ENCODE assay signal across 10 cellular contexts in genomic region chr3:113151475-113152031, GRCh38. TPM values are rescaled to one million over a fixed set of nuclear protein-coding genes. Genes with fewer than 3 reads are reported as not detected.
DNase-seq lines count a peak whose midpoint lies in the region; ATAC-seq, FAIRE-seq and TF ChIP-seq lines count a peak whose summit lies in the region.
"Had no signal": no experiment of that assay in that cellular context is flagged by ENCODE, and none has a peak within 500 bp of the region (broad histone marks: within the 10 kb centered on the region; RNA-seq: fewer than 3 reads in every experiment).

No MANE protein-coding gene starts in this region.

- H3K56ac ChIP-seq in H1 (replicated peaks; ENCODE audit: insufficient read length, low read depth, low read length) = no peak overlapping the region

- no peaks in the 10 kb centered on the region for H3K27me3 ChIP-seq in liver (ENCODE audit: control insufficient read depth in 4 of 4, insufficient read depth in 4 of 4, low read length in 3 of 4)
- H3K27me3 ChIP-seq in HepG2 (ENCODE audit: control insufficient read depth in 1 of 2, insufficient read depth in 2 of 2, low read length in 2 of 2) = no peaks in the 10 kb centered on the region; a peak in 1 of 5 replicates
- H3K27me3 ChIP-seq in H1 (replicated peaks in 1 of 4; ENCODE audit: control insufficient read depth in 3 of 4, extremely low read depth in 1 of 4, insufficient read depth in 3 of 4, low read length in 3 of 4) = no peaks in the 10 kb centered on the region
- no peaks in the 10 kb centered on the region for H3K27me3 ChIP-seq in neuron (ENCODE audit: insufficient read depth, low read length)
- H3K27me3 ChIP-seq: foreskin keratinocyte had no signal

- no peak overlapping the region for H2BK5ac ChIP-seq in H1 (ENCODE audit: low read depth, low read length)

- H3K79me1 ChIP-seq in H1 (ENCODE audit: low read depth, low read length) = no peaks in the 10 kb centered on the region

- no peak for TF ChIP-seq CTCF in liver (IDR thresholded peaks at IDR 0.05; ENCODE audit: low read depth, low read length, missing input control)
- no peak for TF ChIP-seq CTCF in HepG2 (CRISPR knock-in tag; IDR thresholded peaks at IDR 0.05)
- TF ChIP-seq CTCF in H1 (IDR thresholded peaks at IDR 0.05; ENCODE audit: control extremely low read depth in 1 of 3, insufficient read depth in 1 of 3, low read depth in 1 of 3, low read length in 3 of 3) = no peak

- no peaks in the 10 kb centered on the region for H3K36me3 ChIP-seq in liver (ENCODE audit: control insufficient read depth in 4 of 4, insufficient read depth in 3 of 4, low read depth in 1 of 4, low read length in 3 of 4)
- no peaks in the 10 kb centered on the region for H3K36me3 ChIP-seq in HepG2 (replicated peaks in 1 of 2; ENCODE audit: control insufficient read depth in 1 of 2, insufficient read depth in 2 of 2, low read length in 2 of 2)
- H3K36me3 ChIP-seq in H1 (ENCODE audit: control insufficient read depth in 2 of 4, insufficient read depth in 4 of 4, low read length in 3 of 4) = no peaks in the 10 kb centered on the region
- H3K36me3 ChIP-seq in neuron (ENCODE audit: insufficient read depth, low read length) = no peaks in the 10 kb centered on the region

- BruUV-seq in HepG2 (replicated peaks; lab: Mats Ljungman, UMichigan) = no TSS peak

- H3K9ac ChIP-seq in liver (ENCODE audit: low read depth in 1 of 2, low read length in 2 of 2) (no peak overlapping the region), HepG2 (ENCODE audit: insufficient read depth, low read depth, low read length) (no peak overlapping the region), H1 (replicated peaks in 1 of 4; ENCODE audit: extremely low read depth in 1 of 4, low read depth in 3 of 4, low read length in 3 of 4) (no peak overlapping the region)

- H3K4me2 ChIP-seq in HepG2 (ENCODE audit: low read depth, low read length) = no peak overlapping the region
- no peak overlapping the region for H3K4me2 ChIP-seq in H1 (ENCODE audit: insufficient read depth in 1 of 2, low read depth in 2 of 2, low read length in 2 of 2)

- no peak overlapping the region for H3K14ac ChIP-seq in H1 (ENCODE audit: insufficient read length)

- no peak overlapping the region for H3K27ac ChIP-seq in liver (ENCODE audit: low read depth in 1 of 2, low read length in 2 of 2)
- no peak overlapping the region for H3K27ac ChIP-seq in HepG2 (ENCODE audit: extremely low read length, insufficient read depth, low read length)
- no peak overlapping the region for H3K27ac ChIP-seq in H1 (ENCODE audit: low read depth, low read length)
- H3K27ac ChIP-seq: foreskin keratinocyte, VCaP had no signal

- no peaks in the 10 kb centered on the region for H3K23me2 ChIP-seq in H1 (ENCODE audit: low read depth, low read length)

- ATAC-seq in HepG2 (no peak), GM21717 (IDR thresholded peaks at IDR 0.05; ENCODE audit: unreplicated experiment) (no peak)
- ATAC-seq: foreskin keratinocyte had no signal

- DNase-seq in HepG2 (ENCODE audit: low spot score) (no peak), H1 (ENCODE audit: low read depth in 1 of 2, low spot score in 2 of 2) (no peak), Kasumi-1 (lab: John Stamatoyannopoulos, UW) (no peak), urothelium cell line (ENCODE audit: low spot score) (no peak)
- DNase-seq in central memory CD4-positive, alpha-beta T cell = no peak
- DNase-seq: foreskin keratinocyte had no signal

- TF ChIP-seq EP300 in HepG2 (IDR thresholded peaks at IDR 0.05; ENCODE audit: low read depth in 2 of 2, low read length in 2 of 2) = no peak
- TF ChIP-seq EP300 in HepG2 (CRISPR knock-in tag; IDR thresholded peaks at IDR 0.05; ENCODE audit: borderline replicate concordance) = no peak
- no peak for TF ChIP-seq EP300 in H1 (IDR thresholded peaks at IDR 0.05; ENCODE audit: borderline replicate concordance in 1 of 2, low read depth in 2 of 2, low read length in 2 of 2)

- no peak overlapping the region for H2BK15ac ChIP-seq in H1 (ENCODE audit: low read length)

- H4K20me1 ChIP-seq in HepG2 (ENCODE audit: insufficient read depth, low read length) (no peaks in the 10 kb centered on the region), H1 (replicated peaks in 1 of 2; ENCODE audit: control insufficient read depth in 1 of 2, insufficient read depth in 2 of 2, low read length in 2 of 2) (no peaks in the 10 kb centered on the region)

- 67% methylated on average over 6 of the region's 6 CpGs for whole genome bisulfite sequencing in liver
- WGBS in HepG2 (ENCODE audit: low lambda C conversion rate) = 22% methylated on average over 6 of the region's 6 CpGs
- WGBS in H1 (ENCODE audit: extremely low coverage in 1 of 2, insufficient coverage in 1 of 2, insufficient read length in 1 of 2, insufficient replicate concordance in 2 of 2, low coverage in 1 of 2, low lambda C conversion rate in 2 of 2, missing lambda C conversion rate in 1 of 2), 2 experiments = 68% methylated on average over 6 of the region's 6 CpGs; no CpG with 5 or more reads in 1 of the 2 experiments

- H2AK5ac ChIP-seq in H1 (ENCODE audit: low read depth, low read length) = no peak overlapping the region

- TF ChIP-seq POLR2A in HepG2 (IDR thresholded peaks at IDR 0.05; ENCODE audit: insufficient read depth in 1 of 2, low read depth in 2 of 2, low read length in 2 of 2) = no peak
- TF ChIP-seq POLR2A in H1 (IDR thresholded peaks at IDR 0.05; ENCODE audit: control extremely low read depth in 1 of 2, low read depth in 2 of 2, low read length in 2 of 2) = no peak

- no peak overlapping the region for H4K8ac ChIP-seq in H1 (ENCODE audit: extremely low read depth, insufficient read depth, low read length)

- no peak overlapping the region for H2BK12ac ChIP-seq in H1 (ENCODE audit: low read depth, low read length)

- peak overlapping the region; percentile 26; the same call in 1 of the 2 replicates for H3K18ac ChIP-seq in H1 (ENCODE audit: extremely low read depth, low read length)

- intact Hi-C loops in HepG2 (cut with micrococcal nuclease; ENCODE audit: unreplicated experiment) = no loop called here

- CTCF ChIA-PET in HepG2 (lab: Yijun Ruan, JAX; ENCODE audit: low intra/inter-chr PET ratio, low total read pairs) = no interaction called here
- CTCF ChIA-PET in H1 (lab: Charles Lee; ENCODE audit: partially characterized antibody) = interaction anchor here (0.6 to 7.2 kb wide), 8 partner anchors 17 to 137 kb away, joined by 3 to 46 read pairs (median 3); no protein-coding TSS in a partner anchor

- H3K4ac ChIP-seq in H1 (replicated peaks; ENCODE audit: insufficient read length, low read depth, low read length) = no peak overlapping the region

- no peak for TF ChIP-seq RAD21 in liver (IDR thresholded peaks at IDR 0.05)
- TF ChIP-seq RAD21 in HepG2 (CRISPR knock-in tag; IDR thresholded peaks at IDR 0.05) = no peak
- TF ChIP-seq RAD21 in H1 (IDR thresholded peaks at IDR 0.05 in 1 of 2, conservative IDR thresholded peaks at IDR 0.05 in 1 of 2; ENCODE audit: low read depth in 2 of 2, low read length in 2 of 2) = no peak

- no peak for FAIRE-seq in HepG2 (lab: Jason Lieb, UNC)
- FAIRE-seq in H1 (lab: Jason Lieb, UNC) = no peak
- FAIRE-seq in urothelium cell line (lab: Jason Lieb, UNC) = no peak

- H3K9me3 ChIP-seq in liver (ENCODE audit: control insufficient read depth in 4 of 4, low read length in 3 of 4) (no peaks in the 10 kb centered on the region), HepG2 (ENCODE audit: low read length) (no peaks in the 10 kb centered on the region), H1 (ENCODE audit: insufficient read depth in 2 of 2, low read depth in 1 of 2, low read length in 1 of 2) (no peaks in the 10 kb centered on the region), neuron (ENCODE audit: low read length) (no peaks in the 10 kb centered on the region)

- H3K4me1 ChIP-seq in liver (ENCODE audit: control insufficient read depth in 4 of 4, insufficient read depth in 4 of 4, low read length in 3 of 4) (no peaks in the 10 kb centered on the region), HepG2 (ENCODE audit: insufficient read depth, low read length) (no peaks in the 10 kb centered on the region), H1 (replicated peaks in 1 of 4; ENCODE audit: control insufficient read depth in 3 of 4, insufficient read depth in 4 of 4, low read length in 3 of 4) (peaks cover 0 to 6% (median 3%) of the 10 kb centered on the region in 4 experiments; a peak in 3 of 7 replicates), neuron (ENCODE audit: insufficient read depth, low read length) (peaks cover 18% of the 10 kb centered on the region)

- in situ Hi-C loops in HepG2 (cut with HindIII; ENCODE audit: extremely low pct_ligation_motif_present, low pct_unique_long_range_greater_than_20kb) = no loop called here

- H4K5ac ChIP-seq in H1 (ENCODE audit: insufficient read length, low read depth, low read length) = no peak overlapping the region

- H3K4me3 ChIP-seq in liver (ENCODE audit: low read depth in 1 of 3, low read length in 3 of 3) (no peak overlapping the region), HepG2 (replicated peaks in 1 of 3; ENCODE audit: insufficient read depth in 1 of 3, low read depth in 2 of 3, low read length in 3 of 3) (no peak overlapping the region), H1 (ENCODE audit: extremely low read depth in 1 of 4, insufficient read depth in 2 of 4, low read depth in 3 of 4, low read length in 4 of 4) (no peak overlapping the region), neuron (ENCODE audit: low read length) (peak overlapping the region; percentile 32)

- H3K23ac ChIP-seq in H1 (ENCODE audit: insufficient read length) = no peak overlapping the region

- POLR2A ChIA-PET in HepG2 (lab: Yijun Ruan, JAX) (no interaction called here), H1 (lab: Charles Lee; ENCODE audit: partially characterized antibody) (interaction anchor here (1.1 kb wide), 1 partner anchor 510 kb away, joined by 3 read pairs; no protein-coding TSS in a partner anchor)

- H2BK120ac ChIP-seq in H1 (replicated peaks; ENCODE audit: low read depth, low read length) = no peak overlapping the region

- H4K91ac ChIP-seq in H1 (replicated peaks; ENCODE audit: insufficient read length, low read length) = no peak overlapping the region

- H2BK20ac ChIP-seq in H1 (ENCODE audit: low read length) = no peak overlapping the region

- H3K79me2 ChIP-seq in HepG2 (ENCODE audit: insufficient read depth, low read length) = no peaks in the 10 kb centered on the region
- H3K79me2 ChIP-seq in H1 (ENCODE audit: control insufficient read depth in 1 of 2, insufficient read depth in 2 of 2, low read length in 2 of 2) = no peaks in the 10 kb centered on the region

- no peak overlapping the region for H2AFZ ChIP-seq in HepG2 (ENCODE audit: low read length)
- peak overlapping the region; percentile 49; the same call in 1 of the 2 replicates for H2AFZ ChIP-seq in H1 (ENCODE audit: low read length)
- peak overlapping the region; percentile 53 for H2AFZ ChIP-seq in neuron (ENCODE audit: low read depth, low read length)

RNA-seq across cellular contexts. Expression of gene BOC, which starts 59.8 kb away (rescaled TPM):
- 1 to 10 TPM in 1 of 2 donors, under 1 TPM in 1; 0.65 to 1.5 TPM for total RNA-seq in liver
- under 1 TPM in 1 of 2 donors, not detected in 1; 0.31 TPM for polyA plus RNA-seq in liver
- total RNA-seq in HepG2 (2016; rRNA removed; fragmentation: Illumina TruSeq; extraction: Trizol) = not detected in 2 replicates
- not detected in 2 replicates for total RNA-seq in HepG2 (2016; cell fraction: cytosol; rRNA removed; fragmentation: Illumina TruSeq; extraction: Trizol; ENCODE audit: low read depth)
- not detected in 2 replicates for total RNA-seq in HepG2 (2016; cell fraction: insoluble cytoplasmic fraction; rRNA removed; fragmentation: Illumina TruSeq; extraction: Trizol)
- total RNA-seq in HepG2 (2016; cell fraction: membrane; rRNA removed; fragmentation: Illumina TruSeq; extraction: Trizol) = not detected in 2 replicates
- not detected in 2 replicates for total RNA-seq in HepG2 (2016; cell fraction: nucleus; rRNA removed; fragmentation: Illumina TruSeq; extraction: Trizol)
- polyA plus RNA-seq in HepG2 (2011; rRNA removed) = 0.04 TPM in 1 of 2 replicates, not detected in the other
- 0.08 TPM in 1 of 2 replicates, not detected in the other for polyA plus RNA-seq in HepG2 (2011; cell fraction: cytosol; rRNA removed)
- 0.03 and 0.05 TPM in 2 replicates for polyA plus RNA-seq in HepG2 (2011; cell fraction: nucleus; rRNA removed)
- not detected in 2 replicates for polyA plus RNA-seq in HepG2 (2012)
- not detected in 2 replicates for polyA plus RNA-seq in HepG2 (2016; cell fraction: cytosol; fragmentation: Illumina TruSeq; extraction: Trizol; ENCODE audit: low read depth)
- polyA plus RNA-seq in HepG2 (2016; cell fraction: insoluble cytoplasmic fraction; fragmentation: Illumina TruSeq; extraction: Trizol; ENCODE audit: low read depth) = not detected in 2 replicates
- not detected in 2 replicates for polyA plus RNA-seq in HepG2 (2016; cell fraction: membrane; fragmentation: Illumina TruSeq; extraction: Trizol; ENCODE audit: low read depth)
- not detected in 2 replicates for polyA plus RNA-seq in HepG2 (2016; cell fraction: nucleus; fragmentation: Illumina TruSeq; extraction: Trizol; ENCODE audit: insufficient read depth, low read depth)
- 0.30 TPM in 1 of 2 replicates, not detected in the other for polyA minus RNA-seq in HepG2 (2011; rRNA and poly(A)+ RNA removed; ENCODE audit: low replicate concordance)
- polyA minus RNA-seq in HepG2 (2011; cell fraction: cytosol; rRNA and poly(A)+ RNA removed) = not detected in 2 replicates
- polyA minus RNA-seq in HepG2 (2011; cell fraction: nucleus; rRNA and poly(A)+ RNA removed) = 0.39 TPM in 1 of 2 replicates, not detected in the other
- 6.0 and 6.9 TPM in 2 replicates for total RNA-seq in H1 (2021; fragmentation: NEBNext Ultra II Directional; extraction: Animal tissue kit (Norgen Biotek cat#: 25700))
- polyA plus RNA-seq in H1 (2011; rRNA removed) = 9.3 and 10.6 TPM in 2 replicates
- 10.6 TPM for polyA plus RNA-seq in H1 (2011; cell fraction: cytosol; rRNA removed)
- 25.7 TPM for polyA plus RNA-seq in H1 (2011; cell fraction: nucleus; rRNA removed)
- polyA plus RNA-seq in H1 (2012, experiment 1 of 2) = 6.0 to 8.6 TPM (median 8.3 TPM) in 4 replicates
- 6.4 TPM for polyA plus RNA-seq in H1 (2012, experiment 2 of 2)
- polyA plus RNA-seq in H1 (2013, experiment 1 of 2) = 5.4 TPM
- polyA plus RNA-seq in H1 (2013, experiment 2 of 2) = 4.9 TPM
- 14.2 and 17.4 TPM in 2 replicates for polyA minus RNA-seq in H1 (2011; rRNA and poly(A)+ RNA removed)
- 5.9 TPM for polyA minus RNA-seq in H1 (2011; cell fraction: cytosol; rRNA and poly(A)+ RNA removed)
- 29.7 TPM for polyA minus RNA-seq in H1 (2011; cell fraction: nucleus; rRNA and poly(A)+ RNA removed)
